1 cellular context compared by ENCODE assay signal in the genomic region with DNA sequence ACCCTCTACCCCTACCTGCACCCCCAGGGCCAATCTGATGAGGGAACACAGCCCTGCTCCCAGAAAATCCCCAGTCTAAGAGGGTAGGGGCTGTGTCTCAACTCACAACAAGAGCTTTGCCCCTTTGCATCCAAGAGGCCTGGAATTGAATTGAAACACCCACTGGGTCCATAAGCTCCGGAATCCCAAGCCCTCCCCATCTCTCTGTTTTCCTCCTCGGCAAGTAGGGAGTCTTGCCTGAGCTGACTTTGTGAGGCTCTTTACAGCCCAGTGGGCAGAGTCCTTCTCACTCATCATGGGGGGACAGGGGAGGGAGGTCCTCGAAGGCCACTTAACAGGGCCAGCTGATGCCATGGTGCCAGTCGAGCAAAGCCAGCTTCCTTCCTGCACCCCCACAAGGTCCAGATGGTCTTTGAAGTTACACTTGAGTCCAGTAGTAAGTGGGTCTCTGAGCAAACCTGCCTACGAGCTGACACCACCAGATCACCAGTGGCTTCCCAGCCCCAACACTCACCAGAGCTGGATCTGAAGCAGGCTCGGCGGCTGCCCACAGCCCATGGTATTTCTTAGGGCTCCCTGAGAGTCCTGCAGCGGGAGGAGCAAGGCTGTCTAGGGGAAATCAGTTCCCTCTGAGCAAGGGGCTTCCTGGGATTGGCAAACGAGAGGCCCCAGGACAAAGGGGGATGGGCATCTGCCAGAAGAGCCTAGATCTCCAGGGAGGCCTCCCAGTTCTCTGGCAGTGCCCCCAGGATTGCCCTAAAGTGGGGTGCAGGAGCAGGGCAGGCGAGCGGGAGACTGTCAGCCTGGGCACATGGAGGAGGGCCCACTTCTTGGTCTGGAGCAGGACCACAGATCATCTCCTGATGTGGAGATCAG.
TF ChIP-seq lines count a peak whose summit lies in the region.

No MANE protein-coding gene starts in this region.

TF ChIP-seq in liver, 16 proteins besides CTCF, POLR2A, EP300 and RAD21 (continued from another document):
- TF ChIP-seq, protein P1, sequence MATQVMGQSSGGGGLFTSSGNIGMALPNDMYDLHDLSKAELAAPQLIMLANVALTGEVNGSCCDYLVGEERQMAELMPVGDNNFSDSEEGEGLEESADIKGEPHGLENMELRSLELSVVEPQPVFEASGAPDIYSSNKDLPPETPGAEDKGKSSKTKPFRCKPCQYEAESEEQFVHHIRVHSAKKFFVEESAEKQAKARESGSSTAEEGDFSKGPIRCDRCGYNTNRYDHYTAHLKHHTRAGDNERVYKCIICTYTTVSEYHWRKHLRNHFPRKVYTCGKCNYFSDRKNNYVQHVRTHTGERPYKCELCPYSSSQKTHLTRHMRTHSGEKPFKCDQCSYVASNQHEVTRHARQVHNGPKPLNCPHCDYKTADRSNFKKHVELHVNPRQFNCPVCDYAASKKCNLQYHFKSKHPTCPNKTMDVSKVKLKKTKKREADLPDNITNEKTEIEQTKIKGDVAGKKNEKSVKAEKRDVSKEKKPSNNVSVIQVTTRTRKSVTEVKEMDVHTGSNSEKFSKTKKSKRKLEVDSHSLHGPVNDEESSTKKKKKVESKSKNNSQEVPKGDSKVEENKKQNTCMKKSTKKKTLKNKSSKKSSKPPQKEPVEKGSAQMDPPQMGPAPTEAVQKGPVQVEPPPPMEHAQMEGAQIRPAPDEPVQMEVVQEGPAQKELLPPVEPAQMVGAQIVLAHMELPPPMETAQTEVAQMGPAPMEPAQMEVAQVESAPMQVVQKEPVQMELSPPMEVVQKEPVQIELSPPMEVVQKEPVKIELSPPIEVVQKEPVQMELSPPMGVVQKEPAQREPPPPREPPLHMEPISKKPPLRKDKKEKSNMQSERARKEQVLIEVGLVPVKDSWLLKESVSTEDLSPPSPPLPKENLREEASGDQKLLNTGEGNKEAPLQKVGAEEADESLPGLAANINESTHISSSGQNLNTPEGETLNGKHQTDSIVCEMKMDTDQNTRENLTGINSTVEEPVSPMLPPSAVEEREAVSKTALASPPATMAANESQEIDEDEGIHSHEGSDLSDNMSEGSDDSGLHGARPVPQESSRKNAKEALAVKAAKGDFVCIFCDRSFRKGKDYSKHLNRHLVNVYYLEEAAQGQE (IDR thresholded peaks at IDR 0.05), result no peak
- TF ChIP-seq RXRA (IDR thresholded peaks at IDR 0.05), result no peak
- no peak for TF ChIP-seq GABPA (IDR thresholded peaks at IDR 0.05 in 1 of 2, conservative IDR thresholded peaks at IDR 0.05 in 1 of 2)
- TF ChIP-seq HNF4A (conservative IDR thresholded peaks at IDR 0.05), result no peak
- TF ChIP-seq TAF1 (conservative IDR thresholded peaks at IDR 0.05), result no peak
- TF ChIP-seq, protein P2, sequence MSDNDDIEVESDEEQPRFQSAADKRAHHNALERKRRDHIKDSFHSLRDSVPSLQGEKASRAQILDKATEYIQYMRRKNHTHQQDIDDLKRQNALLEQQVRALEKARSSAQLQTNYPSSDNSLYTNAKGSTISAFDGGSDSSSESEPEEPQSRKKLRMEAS (IDR thresholded peaks at IDR 0.05), result no peak
- TF ChIP-seq NR2F2 (IDR thresholded peaks at IDR 0.05), result no peak
- TF ChIP-seq, protein P3, sequence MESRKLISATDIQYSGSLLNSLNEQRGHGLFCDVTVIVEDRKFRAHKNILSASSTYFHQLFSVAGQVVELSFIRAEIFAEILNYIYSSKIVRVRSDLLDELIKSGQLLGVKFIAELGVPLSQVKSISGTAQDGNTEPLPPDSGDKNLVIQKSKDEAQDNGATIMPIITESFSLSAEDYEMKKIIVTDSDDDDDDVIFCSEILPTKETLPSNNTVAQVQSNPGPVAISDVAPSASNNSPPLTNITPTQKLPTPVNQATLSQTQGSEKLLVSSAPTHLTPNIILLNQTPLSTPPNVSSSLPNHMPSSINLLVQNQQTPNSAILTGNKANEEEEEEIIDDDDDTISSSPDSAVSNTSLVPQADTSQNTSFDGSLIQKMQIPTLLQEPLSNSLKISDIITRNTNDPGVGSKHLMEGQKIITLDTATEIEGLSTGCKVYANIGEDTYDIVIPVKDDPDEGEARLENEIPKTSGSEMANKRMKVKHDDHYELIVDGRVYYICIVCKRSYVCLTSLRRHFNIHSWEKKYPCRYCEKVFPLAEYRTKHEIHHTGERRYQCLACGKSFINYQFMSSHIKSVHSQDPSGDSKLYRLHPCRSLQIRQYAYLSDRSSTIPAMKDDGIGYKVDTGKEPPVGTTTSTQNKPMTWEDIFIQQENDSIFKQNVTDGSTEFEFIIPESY (IDR thresholded peaks at IDR 0.05), result no peak
- TF ChIP-seq EGR1 (IDR thresholded peaks at IDR 0.05; ENCODE audit: low read depth in 2 of 2), result no peak
- TF ChIP-seq, protein P4, sequence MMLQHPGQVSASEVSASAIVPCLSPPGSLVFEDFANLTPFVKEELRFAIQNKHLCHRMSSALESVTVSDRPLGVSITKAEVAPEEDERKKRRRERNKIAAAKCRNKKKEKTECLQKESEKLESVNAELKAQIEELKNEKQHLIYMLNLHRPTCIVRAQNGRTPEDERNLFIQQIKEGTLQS (IDR thresholded peaks at IDR 0.05), result no peak
- no peak for TF ChIP-seq HNF4G (IDR thresholded peaks at IDR 0.05)
